Comparison of ENCODE assay signal across 8 cellular contexts in genomic region chr9:133133680-133134418, GRCh38. TPM values are rescaled to one million over a fixed set of nuclear protein-coding genes. Genes with fewer than 3 reads are reported as not detected.
DNase-seq lines count a peak whose midpoint lies in the region; ATAC-seq lines count a peak whose summit lies in the region.

No MANE protein-coding gene starts in this region.

- H2BK5ac ChIP-seq in mesendoderm (ENCODE audit: low read length) = no peak overlapping the region

- 0 out of 2 replicates have a peak overlapping the region, but pooled peaks have one; percentile 10 for H3K4me3 ChIP-seq in ACC112 (ENCODE audit: low read depth, low read length)
- H3K4me3 ChIP-seq in mesendoderm (ENCODE audit: low read length) = no peak overlapping the region

- H3K23ac ChIP-seq in mesendoderm (ENCODE audit: low read length) = no peak overlapping the region

- H3K27ac ChIP-seq in ACC112 (ENCODE audit: low read depth, low read length) (peak overlapping the region; percentile 75), mesendoderm (ENCODE audit: low read depth, low read length) (no peak overlapping the region)

- no peak overlapping the region for H3K9ac ChIP-seq in mesendoderm (ENCODE audit: low read length)

- DNase-seq in NCI-H460 (ENCODE audit: extremely low read depth, low read depth) (peak; percentile 85), mesendoderm (peak; percentile 98)
- DNase-seq in activated CD8-positive, alpha-beta memory T cell treated with anti-CD3 and anti-CD28 coated beads for 1 hour (ENCODE audit: extremely low read depth in 1 of 2, low read depth in 1 of 2) = peak; percentile 73 to 77
- DNase-seq in effector CD8-positive, alpha-beta T cell (lab: John Stamatoyannopoulos, UW) = peak; percentile 72
- peak; percentile 58 for DNase-seq in stimulated activated CD8-positive, alpha-beta memory T cell treated with anti-CD3 and anti-CD28 coated beads, Interleukin-15, amount 100 ng/mL, for 24 hours (ENCODE audit: low read depth)

- H4K5ac ChIP-seq in mesendoderm (ENCODE audit: low read length) = no peak overlapping the region

- H2BK120ac ChIP-seq in mesendoderm (ENCODE audit: low read depth, low read length) = no peak overlapping the region

- ATAC-seq in GM18868 (IDR thresholded peaks at IDR 0.05; ENCODE audit: unreplicated experiment) (peak; percentile 91), HG03108 (IDR thresholded peaks at IDR 0.05; ENCODE audit: unreplicated experiment) (peak; percentile 86)

- H4K8ac ChIP-seq in mesendoderm (ENCODE audit: low read depth, low read length) = no peak overlapping the region

- no peaks in the 10 kb centered on the region for H3K79me1 ChIP-seq in mesendoderm (ENCODE audit: low read length)

- H2AK5ac ChIP-seq in mesendoderm (ENCODE audit: low read length) = no peak overlapping the region

- H2BK15ac ChIP-seq in mesendoderm (replicated peaks; ENCODE audit: low read depth) = no peak overlapping the region

- H3K4me2 ChIP-seq in mesendoderm (ENCODE audit: low read length) = no peak overlapping the region

- H3K4ac ChIP-seq in mesendoderm (ENCODE audit: low read depth, low read length) = no peak overlapping the region

- no peak overlapping the region for H3K56ac ChIP-seq in mesendoderm (ENCODE audit: low read length)

- peaks cover 45% of the 10 kb centered on the region for H3K4me1 ChIP-seq in ACC112 (ENCODE audit: control insufficient read depth, insufficient read depth, low read length, unreplicated experiment)
- no peaks in the 10 kb centered on the region for H3K4me1 ChIP-seq in mesendoderm (ENCODE audit: control insufficient read depth, low read depth, low read length)

- no peaks in the 10 kb centered on the region for H3K27me3 ChIP-seq in ACC112 (ENCODE audit: insufficient read depth, low read length)
- no peaks in the 10 kb centered on the region for H3K27me3 ChIP-seq in mesendoderm (ENCODE audit: insufficient read depth, low read length, poor library complexity)

- no peak overlapping the region for H2AFZ ChIP-seq in ACC112 (ENCODE audit: low read length, unreplicated experiment)

- H3K18ac ChIP-seq in mesendoderm (ENCODE audit: low read length) = no peak overlapping the region

- WGBS in mesendoderm (ENCODE audit: extremely low coverage, insufficient coverage, low lambda C conversion rate) = no CpG with 5 or more reads among the region's 21 CpGs

- H3K36me3 ChIP-seq in ACC112 (ENCODE audit: insufficient read depth, low read length) (no peaks in the 10 kb centered on the region), mesendoderm (ENCODE audit: control insufficient read depth, insufficient read depth, low read length) (no peaks in the 10 kb centered on the region)

- H3K79me2 ChIP-seq in ACC112 (ENCODE audit: control insufficient read depth, insufficient read depth, low read length, unreplicated experiment) = no peaks in the 10 kb centered on the region
- no peaks in the 10 kb centered on the region for H3K79me2 ChIP-seq in mesendoderm (ENCODE audit: control insufficient read depth, insufficient read depth, low read length)

RNA-seq across cellular contexts. Expression of gene RALGDS, which starts 12.8 kb away (rescaled TPM):
- total RNA-seq in NCI-H460 (2014; rRNA removed; shearing (Covaris generic)) = 19.2 and 21.2 TPM in 2 replicates
- 69.9 and 96.8 TPM in 2 replicates for polyA plus RNA-seq in NCI-H460 (2014; cell fraction: nucleus; rRNA removed)
- polyA plus RNA-seq in mesendoderm (2013, experiment 1 of 2) = 8.2 TPM
- 9.3 TPM for polyA plus RNA-seq in mesendoderm (2013, experiment 2 of 2)

RNA-seq across cellular contexts. Expression of gene GBGT1, which starts 29.9 kb away (rescaled TPM):
- 0.27 and 1.0 TPM in 2 replicates for total RNA-seq in NCI-H460 (2014; rRNA removed; shearing (Covaris generic))
- polyA plus RNA-seq in NCI-H460 (2014; cell fraction: nucleus; rRNA removed) = 0.19 and 2.4 TPM in 2 replicates
- polyA plus RNA-seq in mesendoderm (2013, experiment 1 of 2) = 3.3 TPM
- polyA plus RNA-seq in mesendoderm (2013, experiment 2 of 2) = 3.7 TPM
